Comparison of ENCODE assay signal across 8 cellular contexts in the genomic region with DNA sequence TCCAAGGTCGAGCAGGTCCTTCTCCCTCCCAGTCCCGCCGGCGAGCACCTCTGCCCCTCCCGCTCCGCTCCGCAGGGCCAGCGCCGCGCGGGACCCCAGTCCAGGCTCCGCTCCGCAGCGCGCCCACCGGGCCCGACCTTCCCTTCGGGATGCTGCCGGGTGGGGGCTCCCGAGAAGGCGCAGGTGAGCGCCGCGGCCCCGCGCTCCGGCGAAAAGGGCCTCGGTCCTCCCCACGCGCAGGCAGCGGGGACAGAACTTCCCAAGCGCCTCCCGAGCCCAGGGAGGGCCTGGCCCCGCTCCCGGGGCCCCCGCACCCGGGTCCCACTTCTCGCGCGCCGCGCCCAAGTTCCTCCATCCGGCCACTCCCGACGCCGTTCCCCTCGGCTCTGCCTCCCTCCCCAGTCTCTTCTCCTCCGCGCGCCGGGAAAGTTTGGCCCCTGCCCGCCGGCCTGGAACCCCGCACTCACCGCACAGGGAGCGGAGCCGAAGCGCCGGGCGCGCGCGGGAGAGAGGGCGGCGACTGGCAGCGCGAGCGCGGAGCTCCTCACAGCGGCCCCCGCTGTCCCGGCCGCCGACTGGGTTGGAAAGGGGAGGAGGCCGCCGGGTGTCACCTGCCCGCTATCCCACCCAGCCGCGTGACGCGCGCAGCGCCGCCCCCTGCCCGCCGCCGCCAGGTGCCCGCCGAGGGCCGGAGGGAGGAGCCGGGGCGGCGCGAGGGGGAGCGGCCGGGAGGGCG. TPM values are rescaled to one million over a fixed set of nuclear protein-coding genes. Genes with fewer than 3 reads are reported as not detected.
A peak's percentile ranks its signal among the peaks of the same experiment; 100 is the strongest.
DNase-seq lines count a peak whose midpoint lies in the region; ATAC-seq, FAIRE-seq and TF ChIP-seq lines count a peak whose summit lies in the region.

A gene (minus strand): TSS at position 577 of the 736 bp plus-strand sequence. CDS start 56,872 bp downstream, outside the sequence.

- DNase-seq in ELF-1 (ENCODE audit: low read depth, low spot score) (peak; percentile 82), HTR-8/SVneo (ENCODE audit: insufficient read length, low spot score) (no peak), Peyer's patch (peak in 2 of 3 donors; percentile 84 to 93), anterior cingulate cortex (lab: John Stamatoyannopoulos, UW) (peak in 55 of 58 donors; percentile 16 to 88 (median 54)), iPS DF 6.9 (ENCODE audit: low read depth, low spot score) (no peak), sciatic nerve (ENCODE audit: low spot score) (peak; percentile 63), foreskin melanocyte (no peak)

- H3K36me3 ChIP-seq in Peyer's patch = no peaks in the 10 kb centered on the region
- H3K36me3 ChIP-seq in iPS DF 6.9 (ENCODE audit: control insufficient read depth, insufficient read depth, low read length) = no peaks in the 10 kb centered on the region

- peak in 3 of 6 experiments; percentile 53 to 57 (median 57) for TF ChIP-seq CTCF in Peyer's patch (IDR thresholded peaks at IDR 0.05)

- peak; percentile 89 for FAIRE-seq in HTR-8/SVneo (lab: Jason Lieb, UNC)

- WGBS in iPS DF 6.9 (ENCODE audit: insufficient coverage, insufficient read length) = no CpG with 5 or more reads among the region's 98 CpGs

- TF ChIP-seq POLR2A in Peyer's patch (IDR thresholded peaks at IDR 0.05) = peak; percentile 89 to 92

- intact Hi-C loops in sciatic nerve (cut with DNase I) = no loop called here

- peak within 1 kb of the TSS; percentile 43 to 90 (median 57) for H3K4me3 ChIP-seq in Peyer's patch
- H3K4me3 ChIP-seq in iPS DF 6.9 (ENCODE audit: low read length) = peak within 1 kb of the TSS; percentile 86

- H3K9me3 ChIP-seq in Peyer's patch = no peaks in the 10 kb centered on the region
- no peaks in the 10 kb centered on the region for H3K9me3 ChIP-seq in iPS DF 6.9 (ENCODE audit: control insufficient read depth, insufficient read depth, low read length)

- ATAC-seq in GM21515 (IDR thresholded peaks at IDR 0.05; ENCODE audit: unreplicated experiment) (peak; percentile 96), sciatic nerve (peak; percentile 65)

- peaks cover 0 to 7% (median 0%) of the 10 kb centered on the region in 4 donors for H3K4me1 ChIP-seq in Peyer's patch
- H3K4me1 ChIP-seq in iPS DF 6.9 (ENCODE audit: control insufficient read depth, insufficient read depth, low read length) = no peaks in the 10 kb centered on the region; the same call in 1 of the 2 replicates

- H3K27me3 ChIP-seq in Peyer's patch (no peaks in the 10 kb centered on the region), iPS DF 6.9 (ENCODE audit: control insufficient read depth, insufficient read depth, low read length) (peaks cover 10% of the 10 kb centered on the region; the same call in 1 of the 2 replicates)

- peak within 1 kb of the TSS in 3 of 4 donors; percentile 56 to 71 (median 57) for H3K27ac ChIP-seq in Peyer's patch
- no peak within 1 kb of the TSS for H3K27ac ChIP-seq in iPS DF 6.9 (ENCODE audit: low read length)

RNA-seq across cellular contexts. Expression of the gene that starts here (rescaled TPM):
- total RNA-seq in Peyer's patch (10 to 100 TPM in 3 of 4 donors, 1 to 10 TPM in 1; 5.8 to 77.6 (median 34.3) TPM), sciatic nerve (32.1 TPM)

Comparison
In these comparisons a context has a peak if more than half of its experiments do, and no peak if none do; other contexts are left out.
1. DNase-seq: peak in ELF-1 (single experiment), Peyer's patch (2 of 3), anterior cingulate cortex (55 of 58) and sciatic nerve (single experiment); none in HTR-8/SVneo (single experiment), iPS DF 6.9 (single experiment) and foreskin melanocyte (single experiment).